Comparison of ENCODE assay signal across 32 cellular contexts in the genomic region with DNA sequence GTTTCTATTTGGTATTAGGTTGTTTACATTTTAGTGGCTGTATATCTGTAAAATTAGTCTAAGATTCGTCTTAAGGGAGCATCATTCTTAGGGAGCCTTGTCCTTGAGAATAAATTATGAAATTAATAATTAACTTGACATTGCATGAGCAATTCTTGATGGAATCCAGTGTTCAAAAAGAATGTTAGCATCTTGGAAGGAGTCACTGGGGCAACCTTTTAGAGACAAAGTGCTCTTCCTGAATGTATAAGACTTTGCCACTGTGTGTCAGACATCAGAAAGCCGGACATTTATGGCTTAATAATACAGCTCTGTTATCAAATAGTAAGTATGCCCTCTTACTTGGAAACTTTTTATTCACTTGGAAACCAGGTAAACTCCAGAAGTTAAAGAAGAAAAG.
"Had no signal": no experiment of that assay in that cellular context is flagged by ENCODE, and none has a peak within 500 bp of the region (broad histone marks: within the 10 kb centered on the region; RNA-seq: fewer than 3 reads in every experiment).

No MANE protein-coding gene starts in this region.

- ATAC-seq: activated CD4-positive, alpha-beta T cell treated with anti-CD3 and anti-CD28 coated beads for 36 hours; activated CD8-positive, alpha-beta memory T cell treated with anti-CD3 and anti-CD28 coated beads, Interleukin-2, amount 10 ng/mL, durations not matched to agents 7 days and 5 days; activated CD8-positive, alpha-beta T cell treated with anti-CD3 and anti-CD28 coated beads, Interleukin-2, amount 10 ng/mL, durations not matched to agents 7 days and 5 days; activated naive CD4-positive, alpha-beta T cell treated with anti-CD3 and anti-CD28 coated beads, Interleukin-2, amount 50 U/mL, for 72 hours; heart left ventricle; T-helper 17 cell had no signal

- H3K9me3 Mint-ChIP-seq: activated CD4-positive, alpha-beta memory T cell treated with anti-CD3 and anti-CD28 coated beads for 36 hours; activated CD4-positive, alpha-beta T cell treated with anti-CD3 and anti-CD28 coated beads, Interleukin-2, amount 10 ng/mL, durations not matched to agents 24 days and 14 days; activated naive CD4-positive, alpha-beta T cell treated with anti-CD3 and anti-CD28 coated beads, Interleukin-2, amount 10 ng/mL, durations not matched to agents 7 days and 5 days; activated naive CD8-positive, alpha-beta T cell treated with anti-CD3 and anti-CD28 coated beads, Interleukin-2, amount 10 ng/mL, durations not matched to agents 7 days and 5 days; activated T-helper 1 cell treated with anti-CD3 and anti-CD28 coated beads, Interleukin-12 subunit alpha, Interleukin-12 subunit beta, Interleukin-2, Interleukin-4 antibody, amounts not matched to agents 30 ng/mL and 10 ng/mL and 1 ng/mL, durations not matched to agents 14 hours and 24 hours and 36 hours; T-helper 2 cell treated with Interferon-gamma antibody and Interleukin-4, amounts not matched to agents 5 μg/mL and 100 μg/mL, for 36 hours had no signal

- H3K4me3 Mint-ChIP-seq: activated CD4-positive, alpha-beta memory T cell treated with anti-CD3 and anti-CD28 coated beads for 36 hours; activated CD4-positive, alpha-beta T cell treated with anti-CD3 and anti-CD28 coated beads for 36 hours; activated CD4-positive, alpha-beta T cell treated with anti-CD3 and anti-CD28 coated beads, Interleukin-2, amount 10 ng/mL, durations not matched to agents 24 days and 14 days; activated CD8-positive, alpha-beta memory T cell treated with anti-CD3 and anti-CD28 coated beads, Interleukin-2, amount 10 ng/mL, durations not matched to agents 7 days and 5 days; activated CD8-positive, alpha-beta T cell treated with anti-CD3 and anti-CD28 coated beads, Interleukin-2, amount 10 ng/mL, durations not matched to agents 7 days and 5 days; activated naive CD4-positive, alpha-beta T cell treated with anti-CD3 and anti-CD28 coated beads, Interleukin-2, amount 10 ng/mL, durations not matched to agents 7 days and 5 days; activated naive CD8-positive, alpha-beta T cell treated with anti-CD3 and anti-CD28 coated beads, Interleukin-2, amount 10 ng/mL, durations not matched to agents 7 days and 5 days; activated T-helper 1 cell treated with anti-CD3 and anti-CD28 coated beads, Interleukin-12 subunit alpha, Interleukin-12 subunit beta, Interleukin-2, Interleukin-4 antibody, amounts not matched to agents 30 ng/mL and 10 ng/mL and 1 ng/mL, durations not matched to agents 14 hours and 24 hours and 36 hours; brain; T-helper 17 cell; T-helper 2 cell treated with Interferon-gamma antibody and Interleukin-4, amounts not matched to agents 5 μg/mL and 100 μg/mL, for 36 hours had no signal

- H3K36me3 ChIP-seq: ascending aorta, breast epithelium, cardiac muscle cell, colonic mucosa, esophagus squamous epithelium, heart left ventricle had no signal

- H3K4me1 Mint-ChIP-seq: activated CD4-positive, alpha-beta T cell treated with anti-CD3 and anti-CD28 coated beads for 36 hours; activated CD4-positive, alpha-beta T cell treated with anti-CD3 and anti-CD28 coated beads, Interleukin-2, amount 10 ng/mL, durations not matched to agents 24 days and 14 days; activated CD8-positive, alpha-beta memory T cell treated with anti-CD3 and anti-CD28 coated beads, Interleukin-2, amount 10 ng/mL, durations not matched to agents 7 days and 5 days; activated naive CD4-positive, alpha-beta T cell treated with anti-CD3 and anti-CD28 coated beads, Interleukin-2, amount 10 ng/mL, durations not matched to agents 7 days and 5 days; activated naive CD8-positive, alpha-beta T cell treated with anti-CD3 and anti-CD28 coated beads, Interleukin-2, amount 10 ng/mL, durations not matched to agents 7 days and 5 days; brain; T-helper 17 cell had no signal

- DNase-seq: activated CD4-positive, alpha-beta memory T cell treated with anti-CD3 and anti-CD28 coated beads for 36 hours; activated CD4-positive, alpha-beta T cell treated with anti-CD3 and anti-CD28 coated beads for 36 hours; activated CD4-positive, alpha-beta T cell treated with anti-CD3 and anti-CD28 coated beads, Interleukin-2, amount 10 ng/mL, durations not matched to agents 24 days and 14 days; activated CD4-positive, CD25-positive, alpha-beta regulatory T cell; activated CD4-positive, CD25-positive, alpha-beta regulatory T cell treated with anti-CD3 and anti-CD28 coated beads, Interleukin-2, amount 50 U/mL, for 72 hours; activated CD8-positive, alpha-beta memory T cell treated with anti-CD3 and anti-CD28 coated beads, Interleukin-2, amount 10 ng/mL, durations not matched to agents 7 days and 5 days; activated CD8-positive, alpha-beta memory T cell treated with anti-CD3 and anti-CD28 coated beads, Interleukin-2, amount 50 U/mL, for 4 hours; activated CD8-positive, alpha-beta T cell treated with anti-CD3 and anti-CD28 coated beads, Interleukin-2, amount 10 ng/mL, durations not matched to agents 7 days and 5 days; activated gamma-delta T cell; activated naive CD4-positive, alpha-beta T cell; activated naive CD4-positive, alpha-beta T cell treated with anti-CD3 and anti-CD28 coated beads, Interleukin-2, amount 10 ng/mL, durations not matched to agents 7 days and 5 days; activated naive CD8-positive, alpha-beta T cell treated with anti-CD3 and anti-CD28 coated beads, Interleukin-2, amount 10 ng/mL, durations not matched to agents 7 days and 5 days; activated T-cell treated with anti-CD3 and anti-CD28 coated beads, Interleukin-2, amount 50 U/mL, for 1 hour; activated T-cell treated with anti-CD3 and anti-CD28 coated beads, Interleukin-2, amount 50 U/mL, for 48 hours; central memory CD4-positive, alpha-beta T cell; cerebellar nuclear complex; colonic mucosa; effector CD8-positive, alpha-beta T cell; esophagus squamous epithelium; glutamatergic neuron; heart left ventricle; T-helper 1 cell; T-helper 17 cell; T1000 had no signal

- H3K27ac Mint-ChIP-seq: activated CD4-positive, alpha-beta memory T cell treated with anti-CD3 and anti-CD28 coated beads for 36 hours; activated CD4-positive, alpha-beta T cell treated with anti-CD3 and anti-CD28 coated beads for 36 hours; activated CD4-positive, alpha-beta T cell treated with anti-CD3 and anti-CD28 coated beads, Interleukin-2, amount 10 ng/mL, durations not matched to agents 24 days and 14 days; activated CD8-positive, alpha-beta memory T cell treated with anti-CD3 and anti-CD28 coated beads, Interleukin-2, amount 10 ng/mL, durations not matched to agents 7 days and 5 days; activated CD8-positive, alpha-beta T cell treated with anti-CD3 and anti-CD28 coated beads, Interleukin-2, amount 10 ng/mL, durations not matched to agents 7 days and 5 days; activated naive CD4-positive, alpha-beta T cell treated with anti-CD3 and anti-CD28 coated beads, Interleukin-2, amount 10 ng/mL, durations not matched to agents 7 days and 5 days; activated naive CD4-positive, alpha-beta T cell treated with anti-CD3 and anti-CD28 coated beads, Interleukin-2, amount 50 U/mL, for 72 hours; activated naive CD8-positive, alpha-beta T cell treated with anti-CD3 and anti-CD28 coated beads, Interleukin-2, amount 10 ng/mL, durations not matched to agents 7 days and 5 days; activated T-helper 1 cell treated with anti-CD3 and anti-CD28 coated beads, Interleukin-12 subunit alpha, Interleukin-12 subunit beta, Interleukin-2, Interleukin-4 antibody, amounts not matched to agents 30 ng/mL and 10 ng/mL and 1 ng/mL, durations not matched to agents 14 hours and 24 hours and 36 hours; T-helper 17 cell; T-helper 2 cell treated with Interferon-gamma antibody and Interleukin-4, amounts not matched to agents 5 μg/mL and 100 μg/mL, for 36 hours had no signal

- H3K4me1 ChIP-seq: ascending aorta, breast epithelium, colonic mucosa, esophagus squamous epithelium, heart left ventricle had no signal

- H3K27me3 Mint-ChIP-seq: activated CD4-positive, alpha-beta memory T cell treated with anti-CD3 and anti-CD28 coated beads for 36 hours; activated CD4-positive, alpha-beta T cell treated with anti-CD3 and anti-CD28 coated beads, Interleukin-2, amount 10 ng/mL, durations not matched to agents 24 days and 14 days; activated CD8-positive, alpha-beta memory T cell treated with anti-CD3 and anti-CD28 coated beads, Interleukin-2, amount 10 ng/mL, durations not matched to agents 7 days and 5 days; activated naive CD4-positive, alpha-beta T cell treated with anti-CD3 and anti-CD28 coated beads, Interleukin-2, amount 10 ng/mL, durations not matched to agents 7 days and 5 days; brain; T-helper 17 cell had no signal

- H3K9me3 ChIP-seq: ascending aorta, breast epithelium, colonic mucosa, esophagus squamous epithelium, heart left ventricle had no signal

- H3K36me3 Mint-ChIP-seq: activated CD4-positive, alpha-beta memory T cell treated with anti-CD3 and anti-CD28 coated beads for 36 hours; activated CD8-positive, alpha-beta memory T cell treated with anti-CD3 and anti-CD28 coated beads, Interleukin-2, amount 10 ng/mL, durations not matched to agents 7 days and 5 days; activated naive CD4-positive, alpha-beta T cell treated with anti-CD3 and anti-CD28 coated beads, Interleukin-2, amount 10 ng/mL, durations not matched to agents 7 days and 5 days; activated naive CD4-positive, alpha-beta T cell treated with anti-CD3 and anti-CD28 coated beads, Interleukin-2, amount 50 U/mL, for 72 hours; activated naive CD8-positive, alpha-beta T cell treated with anti-CD3 and anti-CD28 coated beads, Interleukin-2, amount 10 ng/mL, durations not matched to agents 7 days and 5 days; brain had no signal

- H3K4me3 ChIP-seq: ascending aorta, breast epithelium, cardiac muscle cell, colonic mucosa, esophagus squamous epithelium, heart left ventricle had no signal

- H3K27ac ChIP-seq: ascending aorta, breast epithelium, cardiac muscle cell, colonic mucosa, epithelial cell of prostate, esophagus squamous epithelium, heart left ventricle had no signal

- H3K27me3 ChIP-seq: ascending aorta, breast epithelium, cardiac muscle cell, colonic mucosa, esophagus squamous epithelium, heart left ventricle had no signal
